In genomic region chr12:16174282-16174681, GRCh38 we compare ENCODE assay signal across 34 cellular contexts.
"Had no signal": no experiment of that assay in that cellular context is flagged by ENCODE, and none has a peak within 500 bp of the region (broad histone marks: within the 10 kb centered on the region; RNA-seq: fewer than 3 reads in every experiment).

No MANE protein-coding gene starts in this region.

- DNase-seq: activated effector memory CD4-positive, alpha-beta T cell treated with anti-CD3 and anti-CD28 coated beads, Interleukin-2, amount 50 U/mL, for 16 hours; activated effector memory CD4-positive, alpha-beta T cell treated with Interleukin-2 at 50 U/mL for 16 hours; activated gamma-delta T cell; activated gamma-delta T cell treated with Interleukin-2 at 50 U/mL for 16 hours; activated naive CD4-positive, alpha-beta T cell; activated naive CD4-positive, alpha-beta T cell treated with anti-CD3 and anti-CD28 coated beads for 36 hours; activated naive CD4-positive, alpha-beta T cell treated with anti-CD3 and anti-CD28 coated beads, Interleukin-2, amount 10 ng/mL, durations not matched to agents 7 days and 5 days; activated naive CD4-positive, alpha-beta T cell treated with anti-CD3 and anti-CD28 coated beads, Interleukin-2, amount 50 U/mL, for 16 hours; activated naive CD4-positive, alpha-beta T cell treated with Interleukin-2 at 50 U/mL for 16 hours; activated naive CD8-positive, alpha-beta T cell treated with anti-CD3 and anti-CD28 coated beads for 36 hours; activated naive CD8-positive, alpha-beta T cell treated with anti-CD3 and anti-CD28 coated beads, Interleukin-2, amount 10 ng/mL, durations not matched to agents 7 days and 5 days; activated naive CD8-positive, alpha-beta T cell treated with anti-CD3 and anti-CD28 coated beads, Interleukin-2, amount 50 U/mL, for 24 hours; activated T-cell treated with anti-CD3 and anti-CD28 coated beads, Interleukin-2, amount 50 U/mL, for 1 hour; activated T-cell treated with anti-CD3 and anti-CD28 coated beads, Interleukin-2, amount 50 U/mL, for 24 hours; activated T-cell treated with anti-CD3 and anti-CD28 coated beads, Interleukin-2, amount 50 U/mL, for 4 hours; activated T-cell treated with anti-CD3 and anti-CD28 coated beads, Interleukin-2, amount 50 U/mL, for 48 hours; activated T-cell treated with anti-CD3 and anti-CD28 coated beads, Interleukin-2, amount 50 U/mL, for 72 hours; adrenal gland; amniotic stem cell; amygdala; anterior cingulate cortex; aorta; body of pancreas; brain microvascular endothelial cell; caudate nucleus; central memory CD4-positive, alpha-beta T cell; cerebellar nuclear complex had no signal

- ATAC-seq: activated naive CD4-positive, alpha-beta T cell treated with anti-CD3 and anti-CD28 coated beads, Interleukin-2, amount 50 U/mL, for 72 hours; activated naive CD8-positive, alpha-beta T cell treated with anti-CD3 and anti-CD28 coated beads, Interleukin-2, amount 50 U/mL, for 24 hours; activated T-cell treated with anti-CD3 and anti-CD28 coated beads, Interleukin-2, amount 50 U/mL, for 4 hours; activated T-cell treated with anti-CD3 and anti-CD28 coated beads, Interleukin-2, amount 50 U/mL, for 72 hours; activated T-helper 17 cell treated with anti-CD3 and anti-CD28 coated beads, Interleukin-2, amount 50 U/mL, for 72 hours; body of pancreas had no signal

- H3K36me3 ChIP-seq: adrenal gland, ascending aorta, brain microvascular endothelial cell, breast epithelium, cardiac muscle cell had no signal

- H3K27me3 ChIP-seq: adrenal gland, ascending aorta, body of pancreas, brain microvascular endothelial cell, breast epithelium, cardiac muscle cell had no signal

- H3K4me3 ChIP-seq: adrenal gland, ascending aorta, body of pancreas, breast epithelium, cardiac muscle cell had no signal

- H3K4me1 ChIP-seq: adrenal gland, ascending aorta, body of pancreas, breast epithelium had no signal

- H3K27ac ChIP-seq: adrenal gland, ascending aorta, body of pancreas, brain microvascular endothelial cell, breast epithelium, cardiac muscle cell had no signal

- H3K9me3 ChIP-seq: adrenal gland, ascending aorta, body of pancreas, breast epithelium had no signal

- FAIRE-seq: astrocyte, bronchial epithelial cell had no signal
